17 cellular contexts compared by ENCODE assay signal in genomic region chr12:67077617-67078016, GRCh38.
DNase-seq lines count a peak whose midpoint lies in the region; ATAC-seq and TF ChIP-seq lines count a peak whose summit lies in the region.
"Had no signal": no experiment of that assay in that cellular context is flagged by ENCODE, and none has a peak within 500 bp of the region (broad histone marks: within the 10 kb centered on the region; RNA-seq: fewer than 3 reads in every experiment).

No MANE protein-coding gene starts in this region.

- no peak overlapping the region for H2AFZ ChIP-seq in PC-3 (ENCODE audit: low read length)
- H2AFZ ChIP-seq: hepatocyte had no signal

- intact Hi-C loops in PC-3 (cut with micrococcal nuclease) (no loop called here), left lung (cut with DNase I) (no loop called here), gastrocnemius medialis (cut with DNase I; ENCODE audit: low total_unique reads) (no loop called here)

- H3F3A ChIP-seq in PC-3 (ENCODE audit: low read length, unreplicated experiment), result no peaks in the 10 kb centered on the region

- no peaks in the 10 kb centered on the region for H3K79me2 ChIP-seq in PC-3 (ENCODE audit: low read length)
- H3K79me2 ChIP-seq: hepatocyte, parathyroid adenoma had no signal

- H4K20me1 ChIP-seq in PC-3 (ENCODE audit: low read length), result no peaks in the 10 kb centered on the region

- DNase-seq in activated CD4-positive, CD25-positive, alpha-beta regulatory T cell (lab: John Stamatoyannopoulos, UW), result no peak
- DNase-seq in PC-3, result peak; percentile 88
- peak; percentile 84 for DNase-seq in epithelial cell of esophagus (ENCODE audit: low read depth)
- DNase-seq in retinal pigment epithelial cell (ENCODE audit: low read depth), result peak; percentile 49
- DNase-seq in left lung, result no peak
- DNase-seq in HT-29 (ENCODE audit: low spot score), result no peak
- DNase-seq in gastrocnemius medialis, result no peak
- DNase-seq: activated naive CD4-positive, alpha-beta T cell treated with Interleukin-2 at 50 U/mL for 16 hours; GDM1; KBM-7; NCI-H1417 treated with DMSO at 0.1 percent for 48 hours; NCI-H345 had no signal

- H3K4me3 ChIP-seq in PC-3 (ENCODE audit: low read length), result no peak overlapping the region
- H3K4me3 ChIP-seq in epithelial cell of esophagus (ENCODE audit: low read length), result no peak overlapping the region
- H3K4me3 ChIP-seq in retinal pigment epithelial cell (ENCODE audit: low read length), result no peak overlapping the region
- no peak overlapping the region for H3K4me3 ChIP-seq in left lung
- no peak overlapping the region for H3K4me3 ChIP-seq in gastrocnemius medialis
- H3K4me3 ChIP-seq: hepatocyte had no signal

- peaks cover 12% of the 10 kb centered on the region; the same call in 1 of the 2 replicates for H3K27me3 ChIP-seq in PC-3 (ENCODE audit: low read length)
- H3K27me3 ChIP-seq in left lung, result peaks cover 3 to 9% of the 10 kb centered on the region in 2 donors
- H3K27me3 ChIP-seq in gastrocnemius medialis, result no peaks in the 10 kb centered on the region

- H3K36me3 ChIP-seq in PC-3 (ENCODE audit: low read depth, low read length), result no peaks in the 10 kb centered on the region
- H3K36me3 ChIP-seq in left lung, result no peaks in the 10 kb centered on the region
- no peaks in the 10 kb centered on the region for H3K36me3 ChIP-seq in gastrocnemius medialis

- no peaks in the 10 kb centered on the region for H3K9me2 ChIP-seq in PC-3 (replicated peaks; ENCODE audit: low read length)

- H3K4me1 ChIP-seq in PC-3 (ENCODE audit: insufficient read depth, low read length) (peaks cover 16% of the 10 kb centered on the region), left lung (no peaks in the 10 kb centered on the region), gastrocnemius medialis (no peaks in the 10 kb centered on the region)

- no peak overlapping the region for H3K9ac ChIP-seq in PC-3 (ENCODE audit: low read length)
- H3K9ac ChIP-seq: parathyroid adenoma had no signal

- BruUV-seq in PC-3 (replicated peaks; lab: Mats Ljungman, UMichigan), result no TSS peak

- POLR2A ChIA-PET in PC-3 (lab: Charles Lee; ENCODE audit: unreplicated experiment), result no interaction called here

- no peak for TF ChIP-seq CTCF in PC-3 (conservative IDR thresholded peaks at IDR 0.05; ENCODE audit: low read depth, low read length)
- TF ChIP-seq CTCF in epithelial cell of esophagus (IDR thresholded peaks at IDR 0.05; ENCODE audit: insufficient read depth, low read depth, low read length, missing control alignments), result no peak
- TF ChIP-seq CTCF in retinal pigment epithelial cell (conservative IDR thresholded peaks at IDR 0.05; ENCODE audit: low read depth, low read length), result no peak
- no peak for TF ChIP-seq CTCF in left lung (IDR thresholded peaks at IDR 0.05)
- no peak for TF ChIP-seq CTCF in gastrocnemius medialis (IDR thresholded peaks at IDR 0.05 in 4 of 5, conservative IDR thresholded peaks at IDR 0.05 in 1 of 5)

- peak overlapping the region; percentile 48; the same call in 1 of the 2 replicates for H3K4me2 ChIP-seq in PC-3 (ENCODE audit: low read length)
- H3K4me2 ChIP-seq: hepatocyte had no signal

- no peaks in the 10 kb centered on the region for H3K9me3 ChIP-seq in PC-3 (ENCODE audit: low read length)
- H3K9me3 ChIP-seq in left lung, result no peaks in the 10 kb centered on the region
- no peaks in the 10 kb centered on the region for H3K9me3 ChIP-seq in gastrocnemius medialis

- H3K27ac ChIP-seq in PC-3 (ENCODE audit: low read length) (peak overlapping the region; percentile 10; the same call in 1 of the 2 replicates), left lung (no peak overlapping the region), gastrocnemius medialis (no peak overlapping the region)
- H3K27ac ChIP-seq: hepatocyte, parathyroid adenoma, VCaP had no signal

- in situ Hi-C loops in gastrocnemius medialis (cut with MboI; ENCODE audit: low sequenced_read_pairs in 4 of 4), result no loop called here

- TF ChIP-seq POLR2A in gastrocnemius medialis (IDR thresholded peaks at IDR 0.05), result no peak

- peak; percentile 68 to 81 for ATAC-seq in activated CD4-positive, CD25-positive, alpha-beta regulatory T cell treated with anti-CD3 and anti-CD28 coated beads, Interleukin-2, amount 50 U/mL, for 24 hours
- ATAC-seq in PC-3 (peak; percentile 81), left lung (no peak), gastrocnemius medialis (no peak)
- ATAC-seq: left lobe of liver had no signal

- CTCF ChIA-PET in PC-3 (lab: Charles Lee), result no interaction called here

Comparison
In these comparisons a context has a peak if more than half of its experiments do, and no peak if none do; other contexts are left out.
1. ATAC-seq: peak in activated CD4-positive, CD25-positive, alpha-beta regulatory T cell treated with anti-CD3 and anti-CD28 coated beads, Interleukin-2, amount 50 U/mL, for 24 hours (2 of 2) and PC-3 (single experiment); none in left lung (single experiment) and gastrocnemius medialis (0 of 2).
2. DNase-seq: peak in PC-3 (single experiment), epithelial cell of esophagus (single experiment) and retinal pigment epithelial cell (single experiment); none in activated CD4-positive, CD25-positive, alpha-beta regulatory T cell (0 of 4), left lung (0 of 2), HT-29 (single experiment) and gastrocnemius medialis (0 of 2).